Comparison of ENCODE assay signal across 1 cellular context in genomic region chr4:92506933-92507332, GRCh38.
TF ChIP-seq lines count a peak whose summit lies in the region.

No MANE protein-coding gene starts in this region.

TF ChIP-seq in H1, 55 proteins besides CTCF, POLR2A, EP300 and RAD21:
- TF ChIP-seq CEBPB (IDR thresholded peaks at IDR 0.05; ENCODE audit: low read depth, low read length): no peak
- TF ChIP-seq CHD7 (IDR thresholded peaks at IDR 0.05; ENCODE audit: insufficient replicate concordance, low read length): no peak
- TF ChIP-seq JUN (IDR thresholded peaks at IDR 0.05; ENCODE audit: low read depth, low read length): no peak
- no peak for TF ChIP-seq FOSL1 (IDR thresholded peaks at IDR 0.05; ENCODE audit: insufficient read depth, low read depth, low read length)
- no peak for TF ChIP-seq SIN3A (conservative IDR thresholded peaks at IDR 0.05 in 1 of 2, IDR thresholded peaks at IDR 0.05 in 1 of 2; ENCODE audit: low read depth in 1 of 2, low read length in 2 of 2)
- TF ChIP-seq RFX5 (IDR thresholded peaks at IDR 0.05; ENCODE audit: borderline replicate concordance, low read depth, low read length): no peak
- TF ChIP-seq TEAD4 (IDR thresholded peaks at IDR 0.05; ENCODE audit: low read depth, low read length): no peak
- TF ChIP-seq SRF (IDR thresholded peaks at IDR 0.05; ENCODE audit: low read depth, low read length): no peak
- TF ChIP-seq ZNF274 (IDR thresholded peaks at IDR 0.05; ENCODE audit: borderline replicate concordance, extremely low read depth, low read length): no peak
- no peak for TF ChIP-seq KDM1A (IDR thresholded peaks at IDR 0.05; ENCODE audit: borderline replicate concordance, low read length)
- TF ChIP-seq JUND (IDR thresholded peaks at IDR 0.05; ENCODE audit: low read length): no peak
- no peak for TF ChIP-seq ATF2 (IDR thresholded peaks at IDR 0.05; ENCODE audit: low read length)
- no peak for TF ChIP-seq POU5F1 (IDR thresholded peaks at IDR 0.05; ENCODE audit: low read depth, low read length)
- no peak for TF ChIP-seq HDAC2 (IDR thresholded peaks at IDR 0.05; ENCODE audit: borderline replicate concordance in 1 of 2, low read depth in 2 of 2, low read length in 2 of 2)
- no peak for TF ChIP-seq RBBP5 (IDR thresholded peaks at IDR 0.05; ENCODE audit: borderline replicate concordance, low read depth, low read length)
- no peak for TF ChIP-seq SIX5 (IDR thresholded peaks at IDR 0.05; ENCODE audit: low read depth, low read length)
- TF ChIP-seq BACH1 (IDR thresholded peaks at IDR 0.05; ENCODE audit: low read length): no peak
